30 cellular contexts compared by ENCODE assay signal in genomic region chr9:74534847-74535246, GRCh38. TPM values are rescaled to one million over a fixed set of nuclear protein-coding genes. Genes with fewer than 3 reads are reported as not detected.
"Had no signal": no experiment of that assay in that cellular context is flagged by ENCODE, and none has a peak within 500 bp of the region (broad histone marks: within the 10 kb centered on the region; RNA-seq: fewer than 3 reads in every experiment).

No MANE protein-coding gene starts in this region.

- H3K36me3 ChIP-seq: colonic mucosa, esophagus squamous epithelium, gastrocnemius medialis, heart right ventricle, left lung, lower lobe of right lung had no signal

- FAIRE-seq: endometrium, kidney had no signal

- H3K4me3 ChIP-seq: colonic mucosa, esophagus squamous epithelium, gastrocnemius medialis, heart right ventricle, left lung, lower lobe of right lung, mucosa of descending colon had no signal

- DNase-seq: colonic mucosa; cortex of kidney; effector CD8-positive, alpha-beta T cell; effector memory CD8-positive, alpha-beta T cell; endodermal cell; erythroblast; esophagus squamous epithelium; foreskin fibroblast; foreskin melanocyte; gastrocnemius medialis; glutamatergic neuron; head of caudate nucleus; heart right ventricle; hippocampal formation; islet precursor cell; kidney; kidney glomerular epithelial cell; left cardiac atrium; left lung; left ventricle myocardium superior; lower lobe of right lung; mesenchymal stem cell; mucosa of descending colon; naive B cell had no signal

- H3K27ac ChIP-seq: colonic mucosa, epithelial cell of prostate, esophagus squamous epithelium, gastrocnemius medialis, heart right ventricle, left lung, lower lobe of right lung had no signal

- H3K4me1 ChIP-seq: colonic mucosa, esophagus squamous epithelium, gastrocnemius medialis, heart right ventricle, left lung, lower lobe of right lung had no signal

- H3K9me3 ChIP-seq: colonic mucosa, esophagus squamous epithelium, gastrocnemius medialis, heart right ventricle, left lung, lower lobe of right lung, mucosa of descending colon had no signal

- ATAC-seq: effector memory CD8-positive, alpha-beta T cell; esophagus mucosa; gastrocnemius medialis; heart right ventricle; left cardiac atrium; left lung; left ventricle myocardium superior; lower lobe of right lung; mucosa of descending colon had no signal

- H3K27me3 ChIP-seq: colonic mucosa, esophagus squamous epithelium, gastrocnemius medialis, left lung had no signal

RNA-seq across cellular contexts. Expression of gene RORB, which starts 37.7 kb away (rescaled TPM):
- total RNA-seq: dermis microvascular lymphatic vessel endothelial cell, lung microvascular endothelial cell, myocyte had no signal
